In genomic region chr6:37049990-37050853, GRCh38 we compare ENCODE assay signal across 2 cellular contexts.
TF ChIP-seq lines count a peak whose summit lies in the region.

No MANE protein-coding gene starts in this region.

TF ChIP-seq in K562, 482 proteins besides CTCF, POLR2A, EP300 and RAD21 (continued from another document and continues in another):
- TF ChIP-seq FOXP4 (CRISPR knock-in tag; IDR thresholded peaks at IDR 0.05; ENCODE audit: borderline replicate concordance) (no peak), PTRF (tag; IDR thresholded peaks at IDR 0.05) (peak; percentile 41; the same call in 1 of the 2 replicates), ZNF785 (CRISPR knock-in tag; IDR thresholded peaks at IDR 0.05) (no peak), ZBTB40 (IDR thresholded peaks at IDR 0.05) (peak; percentile 50; the same call in 1 of the 2 replicates), ZBTB40 (CRISPR knock-in tag; IDR thresholded peaks at IDR 0.05) (no peak), JUNB (CRISPR knock-in tag; conservative IDR thresholded peaks at IDR 0.05) (no peak), MTF1 (CRISPR knock-in tag; IDR thresholded peaks at IDR 0.05; ENCODE audit: borderline replicate concordance) (no peak), THRAP3 (IDR thresholded peaks at IDR 0.05; ENCODE audit: borderline replicate concordance) (peak; percentile 81; the same call in 1 of the 2 replicates), ZNF175 (CRISPR knock-in tag; IDR thresholded peaks at IDR 0.05; ENCODE audit: low read depth) (peak; percentile 91), ZNF707 (CRISPR knock-in tag; conservative IDR thresholded peaks at IDR 0.05) (no peak), ZNF124 (CRISPR knock-in tag; IDR thresholded peaks at IDR 0.05) (no peak), JUND (IDR thresholded peaks at IDR 0.05; ENCODE audit: borderline replicate concordance, low read depth, low read length) (0 out of 2 replicates have a peak, but pooled peaks have one; percentile 42), JUND (tag; IDR thresholded peaks at IDR 0.05; ENCODE audit: borderline replicate concordance, low read depth, low read length) (peak; percentile 70; the same call in 2 of the 3 replicates), TAF9B (IDR thresholded peaks at IDR 0.05; ENCODE audit: partially characterized antibody) (peak; percentile 65), YBX1 (IDR thresholded peaks at IDR 0.05) (no peak), HNRNPK (IDR thresholded peaks at IDR 0.05; ENCODE audit: low read depth, low read length, poor library complexity, severe bottlenecking) (no peak), MCM3 (IDR thresholded peaks at IDR 0.05) (no peak), ZBED1 (IDR thresholded peaks at IDR 0.05) (no peak), CXXC5 (CRISPR knock-in tag; IDR thresholded peaks at IDR 0.05) (peak; percentile 85), SAFB2 (IDR thresholded peaks at IDR 0.05; ENCODE audit: borderline replicate concordance, low read depth, low read length, severe bottlenecking) (no peak), MXI1 (IDR thresholded peaks at IDR 0.05; ENCODE audit: low read depth, low read length) (0 out of 2 replicates have a peak, but pooled peaks have one; percentile 13), NEUROD1 (IDR thresholded peaks at IDR 0.05; ENCODE audit: borderline replicate concordance, low read depth, low read length, partially characterized antibody) (peak; percentile 27), ARID2 (IDR thresholded peaks at IDR 0.05) (no peak)

TF ChIP-seq in SK-N-SH treated with all-trans-retinoic acid at 6 μM for 48 hours, 23 proteins besides CTCF, POLR2A, EP300 and RAD21 (continued from another document):
- TF ChIP-seq RARB (CRISPR knock-in tag; IDR thresholded peaks at IDR 0.05) = no peak
- TF ChIP-seq TOX (CRISPR knock-in tag; IDR thresholded peaks at IDR 0.05; ENCODE audit: borderline replicate concordance) = no peak
- no peak for TF ChIP-seq ZFP3 (CRISPR knock-in tag; IDR thresholded peaks at IDR 0.05)
- no peak for TF ChIP-seq ZNF565 (CRISPR knock-in tag; conservative IDR thresholded peaks at IDR 0.05; ENCODE audit: low read depth)
- no peak for TF ChIP-seq ZC3H10 (CRISPR knock-in tag; IDR thresholded peaks at IDR 0.05)
- TF ChIP-seq BACH2 (CRISPR knock-in tag; IDR thresholded peaks at IDR 0.05; ENCODE audit: borderline replicate concordance) = no peak
- TF ChIP-seq TCF4 (CRISPR knock-in tag; IDR thresholded peaks at IDR 0.05; ENCODE audit: borderline replicate concordance) = no peak
- TF ChIP-seq ESRRG (CRISPR knock-in tag; IDR thresholded peaks at IDR 0.05) = no peak
- TF ChIP-seq ZNF70 (CRISPR knock-in tag; IDR thresholded peaks at IDR 0.05) = no peak
- no peak for TF ChIP-seq CSRNP3 (CRISPR knock-in tag; IDR thresholded peaks at IDR 0.05)
- TF ChIP-seq TSHZ2 (CRISPR knock-in tag; IDR thresholded peaks at IDR 0.05) = no peak
